In the genomic region with DNA sequence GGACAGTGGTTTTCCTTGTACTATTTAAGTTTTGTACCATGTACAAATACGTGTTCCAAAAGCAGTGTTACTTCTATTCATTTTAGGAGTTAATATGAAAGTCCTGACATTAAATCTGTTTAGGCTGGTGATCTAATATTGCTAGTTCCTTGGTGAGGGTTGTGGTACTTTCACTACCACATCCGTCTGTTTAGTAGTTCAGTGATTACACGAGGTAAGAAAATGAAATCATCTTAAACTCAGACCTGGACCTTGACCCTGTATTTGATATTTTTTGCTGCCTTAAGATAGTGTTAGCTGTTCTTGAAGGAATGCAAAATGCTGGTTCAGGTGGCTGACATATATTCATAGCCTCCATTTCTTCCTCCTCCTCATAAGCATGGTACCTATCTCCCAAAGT, we compare ENCODE assay signal across 12 cellular contexts. TPM values are rescaled to one million over a fixed set of nuclear protein-coding genes. Genes with fewer than 3 reads are reported as not detected.
DNase-seq lines count a peak whose midpoint lies in the region; ATAC-seq and TF ChIP-seq lines count a peak whose summit lies in the region.
"Had no signal": no experiment of that assay in that cellular context is flagged by ENCODE, and none has a peak within 500 bp of the region (broad histone marks: within the 10 kb centered on the region; RNA-seq: fewer than 3 reads in every experiment).

No MANE protein-coding gene starts in this region.

- in situ Hi-C loops in GM13976 (cut with MboI; ENCODE audit: low sequenced_read_pairs, unreplicated experiment) = no loop called here

- H3K9ac ChIP-seq in H9 (ENCODE audit: extremely low read depth, insufficient read length, low read length) = no peak overlapping the region
- H3K9ac ChIP-seq: BLaER1 treated with 17β-estradiol and CSF1 and Interleukin-3, amounts not matched to agents 10 nM and 100 nM had no signal

- peaks cover 37% of the 10 kb centered on the region for H3K4me1 Mint-ChIP-seq in T-helper 17 cell
- H3K4me1 Mint-ChIP-seq in H9 = no peaks in the 10 kb centered on the region
- H3K4me1 Mint-ChIP-seq: GM23338 had no signal

- H3K4me2 ChIP-seq in H9 (ENCODE audit: insufficient read depth, insufficient read length, low read length) = no peak overlapping the region
- H3K4me2 ChIP-seq: GM23338 had no signal

- WGBS in H9 (ENCODE audit: extremely low coverage, insufficient read length, low lambda C conversion rate) = no CpG with 5 or more reads among the region's 3 CpGs

- no peaks in the 10 kb centered on the region for H3K9me3 ChIP-seq in T-helper 17 cell (ENCODE audit: control insufficient read depth, low read length, poor library complexity, severe bottlenecking)
- peaks cover 0 to 12% of the 10 kb centered on the region in 2 donors for H3K9me3 ChIP-seq in left lung
- no peaks in the 10 kb centered on the region for H3K9me3 ChIP-seq in H9 (ENCODE audit: control insufficient read depth, low read depth, low read length)

- no peak overlapping the region for H4K5ac ChIP-seq in H9 (ENCODE audit: insufficient read length, low read depth, low read length)

- no peak overlapping the region for H2AK5ac ChIP-seq in H9 (ENCODE audit: insufficient read length, low read length)

- no peaks in the 10 kb centered on the region for H3K27me3 ChIP-seq in left lung
- H3K27me3 ChIP-seq in H9 (ENCODE audit: insufficient read depth, low read length) = no peaks in the 10 kb centered on the region
- H3K27me3 ChIP-seq: BLaER1 treated with 17β-estradiol and CSF1 and Interleukin-3, amounts not matched to agents 10 nM and 100 nM had no signal

- H3K18ac ChIP-seq in H9 (ENCODE audit: insufficient read length, low read depth, low read length) = no peak overlapping the region

- H3K36me3 Mint-ChIP-seq in T-helper 17 cell (ENCODE audit: low read depth) (peaks cover 14% of the 10 kb centered on the region), H9 (ENCODE audit: insufficient read depth in 1 of 3, low read depth in 3 of 3) (peaks cover 60 to 94% (median 64%) of the 10 kb centered on the region in 3 experiments)

- no peak overlapping the region for H2BK5ac ChIP-seq in H9 (ENCODE audit: insufficient read length, low read length)

- H3K27ac ChIP-seq in left lung = no peak overlapping the region
- no peak overlapping the region for H3K27ac ChIP-seq in H9 (ENCODE audit: insufficient read length, low read depth, low read length)
- H3K27ac ChIP-seq: BLaER1 treated with 17β-estradiol and CSF1 and Interleukin-3, amounts not matched to agents 10 nM and 100 nM; psoas muscle had no signal

- no peak for TF ChIP-seq CTCF in GM13976 (IDR thresholded peaks at IDR 0.05; ENCODE audit: borderline replicate concordance, control extremely low read depth, extremely low read depth, insufficient read depth, missing control alignments)
- no peak for TF ChIP-seq CTCF in left lung (IDR thresholded peaks at IDR 0.05)
- no peak for TF ChIP-seq CTCF in H9 (conservative IDR thresholded peaks at IDR 0.05)

- H2AFZ ChIP-seq in H9 (ENCODE audit: low read length) = no peak overlapping the region
- H2AFZ ChIP-seq: GM23338 had no signal

- H3K14ac ChIP-seq in H9 (ENCODE audit: insufficient read depth, low read length) = no peak overlapping the region

- H4K91ac ChIP-seq in H9 (ENCODE audit: insufficient read length, low read depth, low read length) = no peak overlapping the region

- H4K20me1 ChIP-seq in H9 (ENCODE audit: control insufficient read depth, insufficient read depth, insufficient read length) = no peaks in the 10 kb centered on the region

- ATAC-seq in GM19395 (IDR thresholded peaks at IDR 0.05; ENCODE audit: unreplicated experiment) = peak; percentile 99
- ATAC-seq in HG02885 (IDR thresholded peaks at IDR 0.05; ENCODE audit: poor library complexity, unreplicated experiment) = peak; percentile 99
- peak; percentile 53 for ATAC-seq in T-helper 17 cell
- ATAC-seq in left lung = no peak
- ATAC-seq: GM23338, left cardiac atrium, psoas muscle had no signal

- no peak overlapping the region for H2BK120ac ChIP-seq in H9 (ENCODE audit: low read depth, low read length, poor library complexity, severe bottlenecking)

- H3K56ac ChIP-seq in H9 (ENCODE audit: insufficient read length, low read depth, low read length) = no peak overlapping the region

- no peak overlapping the region for H3K4ac ChIP-seq in H9 (ENCODE audit: low read depth, low read length)

- H3K4me1 ChIP-seq in left lung = no peaks in the 10 kb centered on the region
- H3K4me1 ChIP-seq in H9 (ENCODE audit: insufficient read depth, low read length) = no peaks in the 10 kb centered on the region
- H3K4me1 ChIP-seq: psoas muscle had no signal

- no peak overlapping the region for H3K4me3 ChIP-seq in left lung
- H3K4me3 ChIP-seq: BLaER1 treated with 17β-estradiol and CSF1 and Interleukin-3, amounts not matched to agents 10 nM and 100 nM; GM23338; psoas muscle had no signal

- no peaks in the 10 kb centered on the region for H3K23me2 ChIP-seq in H9 (ENCODE audit: insufficient read length, low read depth, low read length, poor library complexity, severe bottlenecking)

- H3K23ac ChIP-seq in H9 (ENCODE audit: insufficient read length, low read depth, low read length) = no peak overlapping the region

- peaks cover 0 to 36% of the 10 kb centered on the region in 2 donors for H3K36me3 ChIP-seq in left lung

- peaks cover 5 to 12% of the 10 kb centered on the region in 2 experiments; a peak in 4 of 5 replicates for H3K9me3 Mint-ChIP-seq in H9

- no peaks in the 10 kb centered on the region for H3K27me3 Mint-ChIP-seq in T-helper 17 cell
- H3K27me3 Mint-ChIP-seq in H9 (ENCODE audit: low read depth) = no peaks in the 10 kb centered on the region

- no peaks in the 10 kb centered on the region for H3K79me2 ChIP-seq in H9 (ENCODE audit: insufficient read depth, low read length)

- DNase-seq in GM13976 (ENCODE audit: low spot score) (peak; percentile 45), T-helper 17 cell (no peak), head of caudate nucleus (no peak), CD1c-positive myeloid dendritic cell (ENCODE audit: extremely low spot score) (no peak), left lung (no peak), H9 (no peak)
- DNase-seq: left cardiac atrium, psoas muscle had no signal

- no peak overlapping the region for H3T11ph ChIP-seq in H9 (ENCODE audit: low read length)

- intact Hi-C loops in head of caudate nucleus (cut with DNase I) = no loop called here
- intact Hi-C loops in left lung (cut with DNase I) = no loop called here

- no peak overlapping the region for H4K8ac ChIP-seq in H9 (replicated peaks; ENCODE audit: insufficient read length, low read depth, low read length)

- peak overlapping the region; percentile 43 for H3K27ac Mint-ChIP-seq in T-helper 17 cell
- H3K27ac Mint-ChIP-seq in H9 = no peak overlapping the region
- H3K27ac Mint-ChIP-seq: GM23338 had no signal

- H3K79me1 ChIP-seq in H9 (ENCODE audit: insufficient read depth, low read depth, low read length, poor library complexity, severe bottlenecking) = no peaks in the 10 kb centered on the region

- no peak overlapping the region for H2BK12ac ChIP-seq in H9 (ENCODE audit: insufficient read length, low read depth, low read length)

- no peak overlapping the region for H2BK15ac ChIP-seq in H9 (ENCODE audit: low read depth, low read length)

- H2BK20ac ChIP-seq in H9 (ENCODE audit: low read depth, low read length, poor library complexity, severe bottlenecking) = no peak overlapping the region

- H3K4me3 Mint-ChIP-seq in T-helper 17 cell (no peak overlapping the region), H9 (no peak overlapping the region)
- H3K4me3 Mint-ChIP-seq: GM23338 had no signal

RNA-seq across cellular contexts. Expression of gene MTAP, which starts 50.3 kb away (rescaled TPM):
- total RNA-seq in T-helper 17 cell (10 to 100 TPM; 26.2 to 28.8 TPM), left lung (10 to 100 TPM; 35.6 to 44.6 TPM), H9 (2021) (91.5 and 102 TPM in 2 replicates)
